8 cellular contexts compared by ENCODE assay signal in genomic region chr15:89874926-89875564, GRCh38. TPM values are rescaled to one million over a fixed set of nuclear protein-coding genes. Genes with fewer than 3 reads are reported as not detected.
DNase-seq lines count a peak whose midpoint lies in the region; ATAC-seq lines count a peak whose summit lies in the region.

No MANE protein-coding gene starts in this region.

- no peak overlapping the region for H3K27ac ChIP-seq in caudate nucleus (ENCODE audit: low read depth, low read length)

- intact Hi-C loops in left colon (cut with DNase I, micrococcal nuclease): loop anchor here (5.0 to 10.0 kb wide), 2 partner anchors 108 to 120 kb away; partner anchors contain the start of gene MESP1 (in 1 of the 2)

- ATAC-seq in HG03066 (IDR thresholded peaks at IDR 0.05; ENCODE audit: low read depth, unreplicated experiment): peak; percentile 73
- ATAC-seq in left colon: peak; percentile 87

- DNase-seq in DMS79 treated with DMSO at 0.1 percent for 48 hours (lab: John Stamatoyannopoulos, UW) (peak; percentile 33), DMS79 (lab: John Stamatoyannopoulos, UW) (no peak), NCI-H226 (peak; percentile 63), caudate nucleus (lab: John Stamatoyannopoulos, UW) (peak in 59 of 61 donors; percentile 3 to 85 (median 54)), left colon (peak; percentile 73 to 93)
- peak; percentile 82 for DNase-seq in activated CD4-positive, CD25-positive, alpha-beta regulatory T cell treated with anti-CD3 and anti-CD28 coated beads, Interleukin-2, amount 50 U/mL, for 72 hours
- DNase-seq in stimulated activated CD4-positive, alpha-beta T cell treated with anti-CD3 and anti-CD28 coated beads, Interleukin-4, amount 100 ng/mL, for 24 hours: peak; percentile 85

RNA-seq across cellular contexts. Expression of gene AP3S2, which starts 18.7 kb away (rescaled TPM):
- total RNA-seq in left colon: 10 to 100 TPM; 54.0 to 59.3 TPM

RNA-seq across cellular contexts. Expression of gene ARPIN, which starts 37.7 kb away (rescaled TPM):
- 10 to 100 TPM; 40.0 to 40.4 TPM for total RNA-seq in left colon
